In the genomic region with DNA sequence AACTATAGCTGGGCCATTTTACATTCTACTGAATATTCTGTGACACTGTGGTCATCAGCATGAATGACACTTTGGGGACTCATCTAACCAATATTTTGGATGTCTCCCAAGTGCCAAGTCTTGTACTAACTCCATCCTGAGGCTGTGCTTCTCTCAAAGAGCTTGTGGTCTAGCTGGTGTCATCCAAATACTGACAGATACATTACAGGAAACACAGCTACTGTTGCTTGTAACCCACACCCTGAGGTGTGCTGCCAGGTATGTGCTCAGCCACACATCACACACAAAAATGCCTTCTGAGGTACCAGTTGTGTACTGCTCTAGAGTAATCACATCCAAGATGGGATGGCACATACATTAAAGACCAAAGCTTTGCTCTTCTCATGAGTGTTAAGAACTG, we compare ENCODE assay signal across 12 cellular contexts.
"Had no signal": no experiment of that assay in that cellular context is flagged by ENCODE, and none has a peak within 500 bp of the region (broad histone marks: within the 10 kb centered on the region; RNA-seq: fewer than 3 reads in every experiment).

No MANE protein-coding gene starts in this region.

- H3K9me3 ChIP-seq: esophagus muscularis mucosa, lower lobe of right lung, sigmoid colon, thyroid gland had no signal

- H3K36me3 Mint-ChIP-seq: activated CD4-positive, alpha-beta memory T cell treated with anti-CD3 and anti-CD28 coated beads for 36 hours; activated CD8-positive, alpha-beta memory T cell treated with anti-CD3 and anti-CD28 coated beads, Interleukin-2, amount 10 ng/mL, durations not matched to agents 7 days and 5 days; activated naive CD4-positive, alpha-beta T cell treated with anti-CD3 and anti-CD28 coated beads, Interleukin-2, amount 10 ng/mL, durations not matched to agents 7 days and 5 days; mesothelial cell of epicardium had no signal

- H3K4me1 ChIP-seq: esophagus muscularis mucosa, lower lobe of right lung, sigmoid colon, thyroid gland had no signal

- H3K27ac ChIP-seq: esophagus muscularis mucosa, lower lobe of right lung, sigmoid colon, thyroid gland, WERI-Rb-1 had no signal

- H3K27me3 ChIP-seq: esophagus muscularis mucosa, sigmoid colon, thyroid gland had no signal

- H3K27ac Mint-ChIP-seq: activated CD4-positive, alpha-beta memory T cell treated with anti-CD3 and anti-CD28 coated beads for 36 hours; activated CD4-positive, alpha-beta T cell treated with anti-CD3 and anti-CD28 coated beads for 36 hours; activated CD8-positive, alpha-beta memory T cell treated with anti-CD3 and anti-CD28 coated beads, Interleukin-2, amount 10 ng/mL, durations not matched to agents 7 days and 5 days; activated naive CD4-positive, alpha-beta T cell treated with anti-CD3 and anti-CD28 coated beads, Interleukin-2, amount 10 ng/mL, durations not matched to agents 7 days and 5 days; mesothelial cell of epicardium had no signal

- H3K27me3 Mint-ChIP-seq: activated CD4-positive, alpha-beta memory T cell treated with anti-CD3 and anti-CD28 coated beads for 36 hours; activated naive CD4-positive, alpha-beta T cell treated with anti-CD3 and anti-CD28 coated beads, Interleukin-2, amount 10 ng/mL, durations not matched to agents 7 days and 5 days had no signal

- H3K4me1 Mint-ChIP-seq: activated CD4-positive, alpha-beta T cell treated with anti-CD3 and anti-CD28 coated beads for 36 hours; activated CD8-positive, alpha-beta memory T cell treated with anti-CD3 and anti-CD28 coated beads, Interleukin-2, amount 10 ng/mL, durations not matched to agents 7 days and 5 days; activated naive CD4-positive, alpha-beta T cell treated with anti-CD3 and anti-CD28 coated beads, Interleukin-2, amount 10 ng/mL, durations not matched to agents 7 days and 5 days; mesothelial cell of epicardium had no signal

- H3K36me3 ChIP-seq: esophagus muscularis mucosa, lower lobe of right lung, sigmoid colon, thyroid gland had no signal

- ATAC-seq: activated CD4-positive, alpha-beta T cell treated with anti-CD3 and anti-CD28 coated beads for 36 hours; activated CD8-positive, alpha-beta memory T cell treated with anti-CD3 and anti-CD28 coated beads, Interleukin-2, amount 10 ng/mL, durations not matched to agents 7 days and 5 days; lower lobe of right lung had no signal

- H3K9me3 Mint-ChIP-seq: activated CD4-positive, alpha-beta memory T cell treated with anti-CD3 and anti-CD28 coated beads for 36 hours; activated naive CD4-positive, alpha-beta T cell treated with anti-CD3 and anti-CD28 coated beads, Interleukin-2, amount 10 ng/mL, durations not matched to agents 7 days and 5 days; mesothelial cell of epicardium had no signal

- H3K4me3 ChIP-seq: esophagus muscularis mucosa, lower lobe of right lung, sigmoid colon, thyroid gland had no signal

- DNase-seq: activated CD4-positive, alpha-beta memory T cell treated with anti-CD3 and anti-CD28 coated beads for 36 hours; activated CD4-positive, alpha-beta T cell treated with anti-CD3 and anti-CD28 coated beads for 36 hours; activated CD8-positive, alpha-beta memory T cell treated with anti-CD3 and anti-CD28 coated beads, Interleukin-2, amount 10 ng/mL, durations not matched to agents 7 days and 5 days; activated naive CD4-positive, alpha-beta T cell treated with anti-CD3 and anti-CD28 coated beads, Interleukin-2, amount 10 ng/mL, durations not matched to agents 7 days and 5 days; activated T-cell treated with anti-CD3 and anti-CD28 coated beads, Interleukin-2, amount 50 U/mL, for 1 hour; lower lobe of right lung; sigmoid colon; stimulated activated CD4-positive, alpha-beta T cell treated with anti-CD3 and anti-CD28 coated beads, Interleukin-1b, Interleukin-23, amount 100 ng/mL, for 48 hours; thyroid gland; WERI-Rb-1 had no signal

- H3K4me3 Mint-ChIP-seq: activated CD4-positive, alpha-beta memory T cell treated with anti-CD3 and anti-CD28 coated beads for 36 hours; activated CD4-positive, alpha-beta T cell treated with anti-CD3 and anti-CD28 coated beads for 36 hours; activated CD8-positive, alpha-beta memory T cell treated with anti-CD3 and anti-CD28 coated beads, Interleukin-2, amount 10 ng/mL, durations not matched to agents 7 days and 5 days; activated naive CD4-positive, alpha-beta T cell treated with anti-CD3 and anti-CD28 coated beads, Interleukin-2, amount 10 ng/mL, durations not matched to agents 7 days and 5 days; mesothelial cell of epicardium had no signal
